In genomic region chr17:63579633-63580032, GRCh38 we compare ENCODE assay signal across 29 cellular contexts. TPM values are rescaled to one million over a fixed set of nuclear protein-coding genes. Genes with fewer than 3 reads are reported as not detected.
DNase-seq lines count a peak whose midpoint lies in the region; ATAC-seq and TF ChIP-seq lines count a peak whose summit lies in the region.
"Had no signal": no experiment of that assay in that cellular context is flagged by ENCODE, and none has a peak within 500 bp of the region (broad histone marks: within the 10 kb centered on the region; RNA-seq: fewer than 3 reads in every experiment).

No MANE protein-coding gene starts in this region.

- peaks cover 76% of the 10 kb centered on the region for H3K36me3 Mint-ChIP-seq in activated T-helper 17 cell treated with anti-CD3 and anti-CD28 coated beads, Interleukin-2, amount 50 U/mL, for 72 hours (ENCODE audit: low read depth)

- H3K27me3 Mint-ChIP-seq in activated T-helper 17 cell treated with anti-CD3 and anti-CD28 coated beads, Interleukin-2, amount 50 U/mL, for 72 hours = no peaks in the 10 kb centered on the region
- H3K27me3 Mint-ChIP-seq: brain; stimulated activated naive CD8-positive, alpha-beta T cell treated with anti-CD3 and anti-CD28 coated beads, Interleukin-15, Interleukin-2, amounts not matched to agents 100 ng/mL and 50 ng/mL, for 24 hours had no signal

- no peaks in the 10 kb centered on the region for H3K9me3 ChIP-seq in lower lobe of right lung
- H3K9me3 ChIP-seq: esophagus squamous epithelium, HAP-1, sigmoid colon, thyroid gland had no signal

- H3K27me3 ChIP-seq in lower lobe of right lung (ENCODE audit: low read depth) = no peaks in the 10 kb centered on the region
- H3K27me3 ChIP-seq: esophagus squamous epithelium, sigmoid colon, thyroid gland had no signal

- no peak for TF ChIP-seq CTCF in lower lobe of right lung (IDR thresholded peaks at IDR 0.05)

- no peaks in the 10 kb centered on the region for H3K9me3 Mint-ChIP-seq in activated T-helper 17 cell treated with anti-CD3 and anti-CD28 coated beads, Interleukin-2, amount 50 U/mL, for 72 hours
- H3K9me3 Mint-ChIP-seq: brain; neural crest cell; stimulated activated naive CD8-positive, alpha-beta T cell treated with anti-CD3 and anti-CD28 coated beads, Interleukin-15, Interleukin-2, amounts not matched to agents 100 ng/mL and 50 ng/mL, for 24 hours had no signal

- peak overlapping the region; percentile 34 for H3K27ac ChIP-seq in lower lobe of right lung
- H3K27ac ChIP-seq: esophagus squamous epithelium, HL-60, sigmoid colon, thyroid gland had no signal

- ATAC-seq in lower lobe of right lung (no peak), HG02970 (IDR thresholded peaks at IDR 0.05; ENCODE audit: low FRiP score, unreplicated experiment) (no peak)
- ATAC-seq in activated T-helper 17 cell treated with anti-CD3 and anti-CD28 coated beads, Interleukin-2, amount 50 U/mL, for 72 hours (replicated peaks) = no peak
- ATAC-seq in activated CD4-positive, CD25-positive, alpha-beta regulatory T cell treated with anti-CD3 and anti-CD28 coated beads, Interleukin-2, amount 50 U/mL, for 24 hours = no peak
- ATAC-seq: activated CD8-positive, alpha-beta T cell treated with anti-CD3 and anti-CD28 coated beads, Interleukin-2, amount 10 ng/mL, durations not matched to agents 7 days and 5 days had no signal

- no peak overlapping the region for H3K27ac Mint-ChIP-seq in activated T-helper 17 cell treated with anti-CD3 and anti-CD28 coated beads, Interleukin-2, amount 50 U/mL, for 72 hours
- H3K27ac Mint-ChIP-seq: activated CD8-positive, alpha-beta T cell treated with anti-CD3 and anti-CD28 coated beads, Interleukin-2, amount 10 ng/mL, durations not matched to agents 7 days and 5 days had no signal

- H3K4me3 Mint-ChIP-seq in activated T-helper 17 cell treated with anti-CD3 and anti-CD28 coated beads, Interleukin-2, amount 50 U/mL, for 72 hours = no peak overlapping the region
- H3K4me3 Mint-ChIP-seq: activated CD8-positive, alpha-beta T cell treated with anti-CD3 and anti-CD28 coated beads, Interleukin-2, amount 10 ng/mL, durations not matched to agents 7 days and 5 days; brain; neural crest cell; stimulated activated naive CD8-positive, alpha-beta T cell treated with anti-CD3 and anti-CD28 coated beads, Interleukin-15, Interleukin-2, amounts not matched to agents 100 ng/mL and 50 ng/mL, for 24 hours had no signal

- DNase-seq in SHP77 (lab: John Stamatoyannopoulos, UW) (peak; percentile 31 to 48), SHP77 treated with DMSO at 0.1 percent for 48 hours (lab: John Stamatoyannopoulos, UW) (no peak), dermis microvascular lymphatic vessel endothelial cell (ENCODE audit: low read depth in 2 of 2) (peak; percentile 91 to 97), lower lobe of right lung (no peak), NCI-H146 treated with DMSO at 0.1 percent for 48 hours (lab: John Stamatoyannopoulos, UW; ENCODE audit: unreplicated experiment) (no peak)
- DNase-seq: 8988T; activated CD4-positive, CD25-positive, alpha-beta regulatory T cell treated with anti-CD3 and anti-CD28 coated beads, Interleukin-2, amount 50 U/mL, for 72 hours; activated CD8-positive, alpha-beta T cell treated with anti-CD3 and anti-CD28 coated beads, Interleukin-2, amount 10 ng/mL, durations not matched to agents 7 days and 5 days; activated naive CD4-positive, alpha-beta T cell; COR-L47; DMS79; effector memory CD4-positive, alpha-beta T cell; esophagus squamous epithelium; NCI-H226; OCI-M1; sigmoid colon; SW 1271; thyroid gland had no signal

- peaks cover 9% of the 10 kb centered on the region for H3K4me1 Mint-ChIP-seq in activated T-helper 17 cell treated with anti-CD3 and anti-CD28 coated beads, Interleukin-2, amount 50 U/mL, for 72 hours

- H3K4me1 ChIP-seq in lower lobe of right lung = peaks cover 6% of the 10 kb centered on the region
- H3K4me1 ChIP-seq: HAP-1, sigmoid colon had no signal

- intact Hi-C loops in lower lobe of right lung (cut with DNase I) = no loop called here

- no peak overlapping the region for H3K4me3 ChIP-seq in lower lobe of right lung
- H3K4me3 ChIP-seq: esophagus squamous epithelium, HAP-1, sigmoid colon, thyroid gland had no signal

- peaks cover 61% of the 10 kb centered on the region for H3K36me3 ChIP-seq in lower lobe of right lung

RNA-seq across cellular contexts. Expression of gene TACO1, which starts 21.1 kb away (rescaled TPM):
- 14.8 TPM in 2 replicates for total RNA-seq in dermis microvascular lymphatic vessel endothelial cell
- total RNA-seq in lower lobe of right lung = 13.6 TPM
- 10 to 100 TPM; 12.5 to 27.8 TPM for total RNA-seq in activated T-helper 17 cell treated with anti-CD3 and anti-CD28 coated beads, Interleukin-2, amount 50 U/mL, for 72 hours

RNA-seq across cellular contexts. Expression of gene DCAF7, which starts 29.4 kb away (rescaled TPM):
- total RNA-seq in dermis microvascular lymphatic vessel endothelial cell = 25.3 and 36.0 TPM in 2 replicates
- total RNA-seq in lower lobe of right lung = 93.8 TPM
- 100 to 1,000 TPM; 108 to 115 TPM for total RNA-seq in activated T-helper 17 cell treated with anti-CD3 and anti-CD28 coated beads, Interleukin-2, amount 50 U/mL, for 72 hours

RNA-seq across cellular contexts. Expression of gene MAP3K3, which starts 42.6 kb away (rescaled TPM):
- total RNA-seq in dermis microvascular lymphatic vessel endothelial cell (73.8 and 113 TPM in 2 replicates), lower lobe of right lung (58.5 TPM)
- 10 to 100 TPM; 30.8 to 38.7 TPM for total RNA-seq in activated T-helper 17 cell treated with anti-CD3 and anti-CD28 coated beads, Interleukin-2, amount 50 U/mL, for 72 hours

RNA-seq across cellular contexts. Expression of gene KCNH6, which starts 56.5 kb away (rescaled TPM):
- total RNA-seq in dermis microvascular lymphatic vessel endothelial cell (under 0.01 TPM in 1 of 2 replicates, not detected in the other), lower lobe of right lung (0.27 TPM)
- under 1 TPM in 1 of 2 donors, not detected in 1; 0.05 TPM for total RNA-seq in activated T-helper 17 cell treated with anti-CD3 and anti-CD28 coated beads, Interleukin-2, amount 50 U/mL, for 72 hours
- total RNA-seq: activated CD8-positive, alpha-beta T cell treated with anti-CD3 and anti-CD28 coated beads, Interleukin-2, amount 10 ng/mL, durations not matched to agents 7 days and 5 days; chondrocyte; esophagus squamous epithelium; frontal cortex; posterior vena cava; sigmoid colon had no signal

Comparison
In these comparisons a context has a peak if more than half of its experiments do, and no peak if none do; other contexts are left out.
1. DNase-seq: peak in SHP77 (2 of 2) and dermis microvascular lymphatic vessel endothelial cell (2 of 2); none in SHP77 treated with DMSO at 0.1 percent for 48 hours (single experiment), lower lobe of right lung (single experiment) and NCI-H146 treated with DMSO at 0.1 percent for 48 hours (single experiment).